In the genomic region with DNA sequence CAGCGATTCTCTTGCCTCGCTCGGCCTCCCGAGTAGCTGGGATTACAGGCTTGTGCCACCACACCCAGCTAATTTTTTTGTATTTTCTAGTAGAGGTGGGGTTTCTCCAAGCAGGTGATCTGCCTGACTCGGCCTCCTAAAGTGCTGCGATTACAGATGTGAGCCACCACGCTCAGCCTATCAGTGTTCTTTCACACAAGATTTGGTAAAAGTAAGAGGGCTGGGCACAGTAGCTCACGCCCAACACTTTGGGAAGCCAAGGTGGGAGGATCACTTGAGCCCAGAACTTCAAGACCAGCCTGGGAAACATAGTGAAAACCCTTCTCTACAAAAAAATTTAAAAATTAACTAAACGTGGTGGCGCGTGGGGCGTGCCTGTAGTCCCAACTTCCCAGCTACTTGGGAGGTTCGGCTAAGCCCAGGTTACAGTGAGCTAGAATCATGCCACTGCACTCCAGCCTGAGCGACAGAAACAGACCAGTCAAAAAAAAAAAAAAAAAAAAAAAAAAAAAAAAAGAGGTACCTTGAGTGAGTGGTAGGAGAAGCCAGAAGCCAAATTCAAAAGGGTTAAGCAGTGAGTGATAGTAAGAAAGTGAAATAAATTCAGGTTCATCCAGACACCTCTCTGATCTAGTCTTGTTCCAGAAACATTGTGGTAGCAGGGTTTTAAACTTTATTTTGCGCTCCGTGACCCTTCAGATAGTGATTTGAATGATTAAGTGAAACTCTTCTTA, we compare ENCODE assay signal across 1 cellular context.
TF ChIP-seq lines count a peak whose summit lies in the region.

No MANE protein-coding gene starts in this region.

TF ChIP-seq in endothelial cell of umbilical vein, 7 proteins besides CTCF, POLR2A, EP300 and RAD21:
- TF ChIP-seq EZH2 (IDR thresholded peaks at IDR 0.05; ENCODE audit: borderline replicate concordance, low read depth, low read length, severe bottlenecking) (no peak), POLR2AphosphoS5 (IDR thresholded peaks at IDR 0.05; ENCODE audit: insufficient read depth, low read depth, low read length) (no peak), FOS (IDR thresholded peaks at IDR 0.05; ENCODE audit: borderline replicate concordance, insufficient read depth, low read length) (no peak), GATA2 (IDR thresholded peaks at IDR 0.05; ENCODE audit: insufficient read depth, insufficient read length, low read depth, low read length) (no peak), MYC (IDR thresholded peaks at IDR 0.05; ENCODE audit: low read depth, low read length) (no peak), JUN (IDR thresholded peaks at IDR 0.05; ENCODE audit: borderline replicate concordance, insufficient read depth, insufficient read length, low read depth) (no peak)
- TF ChIP-seq, protein P1, sequence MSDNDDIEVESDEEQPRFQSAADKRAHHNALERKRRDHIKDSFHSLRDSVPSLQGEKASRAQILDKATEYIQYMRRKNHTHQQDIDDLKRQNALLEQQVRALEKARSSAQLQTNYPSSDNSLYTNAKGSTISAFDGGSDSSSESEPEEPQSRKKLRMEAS (IDR thresholded peaks at IDR 0.05; ENCODE audit: insufficient read depth, insufficient read length), result no peak
